Comparison of ENCODE assay signal across 1 cellular context in the genomic region with DNA sequence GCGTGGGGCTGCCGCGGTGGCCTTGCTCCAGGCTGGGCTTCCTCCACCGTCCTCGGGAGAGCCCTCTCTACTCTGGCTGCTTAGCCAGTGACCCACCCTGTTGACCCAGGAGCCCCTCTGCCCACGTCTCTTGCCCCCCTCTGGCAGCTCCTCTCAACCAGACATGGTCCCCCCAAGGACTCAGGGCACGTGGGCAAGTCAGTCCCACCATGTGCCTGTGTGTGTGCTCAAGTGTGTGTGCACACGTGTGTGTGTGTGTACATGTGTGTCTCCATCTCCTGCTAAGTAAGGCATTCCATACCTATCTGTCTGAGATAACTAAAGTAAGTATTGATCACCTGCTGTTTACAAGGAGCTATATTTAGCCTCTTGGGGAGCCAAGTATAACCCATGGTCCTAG.
A peak's percentile ranks its signal among the peaks of the same experiment; 100 is the strongest.
TF ChIP-seq lines count a peak whose summit lies in the region.

No MANE protein-coding gene starts in this region.

TF ChIP-seq in HepG2, 621 proteins besides CTCF, POLR2A, EP300 and RAD21 (continued from another document):
- TF ChIP-seq, protein P1, sequence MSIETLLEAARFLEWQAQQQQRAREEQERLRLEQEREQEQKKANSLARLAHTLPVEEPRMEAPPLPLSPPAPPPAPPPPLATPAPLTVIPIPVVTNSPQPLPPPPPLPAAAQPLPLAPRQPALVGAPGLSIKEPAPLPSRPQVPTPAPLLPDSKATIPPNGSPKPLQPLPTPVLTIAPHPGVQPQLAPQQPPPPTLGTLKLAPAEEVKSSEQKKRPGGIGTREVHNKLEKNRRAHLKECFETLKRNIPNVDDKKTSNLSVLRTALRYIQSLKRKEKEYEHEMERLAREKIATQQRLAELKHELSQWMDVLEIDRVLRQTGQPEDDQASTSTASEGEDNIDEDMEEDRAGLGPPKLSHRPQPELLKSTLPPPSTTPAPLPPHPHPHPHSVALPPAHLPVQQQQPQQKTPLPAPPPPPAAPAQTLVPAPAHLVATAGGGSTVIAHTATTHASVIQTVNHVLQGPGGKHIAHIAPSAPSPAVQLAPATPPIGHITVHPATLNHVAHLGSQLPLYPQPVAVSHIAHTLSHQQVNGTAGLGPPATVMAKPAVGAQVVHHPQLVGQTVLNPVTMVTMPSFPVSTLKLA (IDR thresholded peaks at IDR 0.05), result peak; percentile 96
